10 cellular contexts compared by ENCODE assay signal in the genomic region with DNA sequence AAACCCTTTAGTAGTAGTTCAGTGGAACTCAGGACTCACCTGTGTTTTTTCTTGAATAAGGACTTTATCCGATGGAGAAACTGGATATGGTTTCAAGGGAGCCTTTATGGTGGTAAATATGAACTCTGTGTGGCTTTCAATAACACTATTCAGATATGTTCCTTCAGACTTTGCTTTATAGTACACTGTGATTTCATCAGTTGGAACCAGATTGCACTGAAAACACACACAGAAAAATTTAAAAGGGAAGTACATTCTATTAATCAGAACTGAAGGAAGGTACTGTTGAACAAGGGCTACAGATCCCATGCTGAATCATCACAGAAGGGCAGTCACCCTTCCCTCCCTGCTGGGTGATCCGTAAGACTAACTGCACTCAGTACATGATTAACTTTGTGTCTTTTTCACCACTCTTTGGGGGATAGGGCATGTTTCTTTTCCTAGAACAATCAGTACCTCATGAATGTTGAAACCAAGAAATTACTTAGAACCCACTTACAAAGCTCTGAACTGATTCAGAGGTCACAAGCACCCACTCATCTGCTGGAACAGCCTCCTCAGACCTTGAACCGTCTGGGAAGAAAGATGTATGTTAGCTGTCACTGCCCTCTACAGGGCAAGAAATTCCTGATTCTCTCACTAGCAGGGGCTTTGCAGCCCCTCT. TPM values are rescaled to one million over a fixed set of nuclear protein-coding genes. Genes with fewer than 3 reads are reported as not detected.
DNase-seq lines count a peak whose midpoint lies in the region; ATAC-seq and TF ChIP-seq lines count a peak whose summit lies in the region.
"Had no signal": no experiment of that assay in that cellular context is flagged by ENCODE, and none has a peak within 500 bp of the region (broad histone marks: within the 10 kb centered on the region; RNA-seq: fewer than 3 reads in every experiment).

No MANE protein-coding gene starts in this region.

- WGBS in mesenchymal stem cell, result 40% methylated on average over 3 of the region's 3 CpGs

- H3K36me3 ChIP-seq in mesenchymal stem cell (ENCODE audit: control insufficient read depth in 1 of 2, insufficient read depth in 2 of 2, low read depth in 1 of 2, low read length in 2 of 2), result peaks cover 20 to 92% of the 10 kb centered on the region in 2 experiments

- peak overlapping the region in 1 of 2 experiments; percentile 16 for H3K18ac ChIP-seq in mesenchymal stem cell (ENCODE audit: low read depth in 1 of 2, low read length in 2 of 2)

- peak overlapping the region; percentile 75 for H3K9ac ChIP-seq in mesenchymal stem cell (ENCODE audit: low read length)

- peak overlapping the region in 1 of 2 experiments; percentile 70 for H2BK12ac ChIP-seq in mesenchymal stem cell (ENCODE audit: low read length in 2 of 2)

- H3K27ac ChIP-seq in mesenchymal stem cell (ENCODE audit: low read length, poor library complexity, severe bottlenecking), result peak overlapping the region; percentile 96

- no peak overlapping the region for H3K14ac ChIP-seq in mesenchymal stem cell (ENCODE audit: low read length in 2 of 2)

- TF ChIP-seq CTCF in AG10803 (conservative IDR thresholded peaks at IDR 0.05; ENCODE audit: low read length) (peak; percentile 54), HFF-Myc (IDR thresholded peaks at IDR 0.05; ENCODE audit: low read depth, low read length, missing control alignments) (peak; percentile 26), cardiac fibroblast (IDR thresholded peaks at IDR 0.05; ENCODE audit: low read depth, low read length) (peak; percentile 62)

- no peaks in the 10 kb centered on the region for H3K9me3 ChIP-seq in mesenchymal stem cell (ENCODE audit: control insufficient read depth, low read length)

- no peak overlapping the region for H4K91ac ChIP-seq in mesenchymal stem cell (ENCODE audit: low read length)

- peak overlapping the region; percentile 98 for H2AK5ac ChIP-seq in mesenchymal stem cell (ENCODE audit: low read length, severe bottlenecking)

- H4K8ac ChIP-seq in mesenchymal stem cell (ENCODE audit: low read length), result no peak overlapping the region

- ATAC-seq in GM21619 (IDR thresholded peaks at IDR 0.05; ENCODE audit: unreplicated experiment), result no peak
- ATAC-seq in GM21515 (IDR thresholded peaks at IDR 0.05; ENCODE audit: unreplicated experiment), result no peak

- no peak overlapping the region for H3K23ac ChIP-seq in mesenchymal stem cell (ENCODE audit: low read length in 2 of 2)

- H2BK120ac ChIP-seq in mesenchymal stem cell (ENCODE audit: low read depth, low read length), result no peak overlapping the region

- peak overlapping the region; percentile 11 for H2BK5ac ChIP-seq in mesenchymal stem cell (ENCODE audit: low read depth, low read length, poor library complexity, severe bottlenecking)

- H2BK15ac ChIP-seq in mesenchymal stem cell (ENCODE audit: low read depth, poor library complexity, severe bottlenecking), result no peak overlapping the region

- DNase-seq in AG10803 (ENCODE audit: low read depth), result peak; percentile 61
- no peak for DNase-seq in HFF-Myc (ENCODE audit: extremely low read depth, low read depth)
- peak; percentile 73 to 93 for DNase-seq in cardiac fibroblast (ENCODE audit: low read depth in 2 of 2)
- peak; percentile 80 for DNase-seq in mesenchymal stem cell
- DNase-seq in NCI-H1417 treated with DMSO at 0.1 percent for 48 hours (lab: John Stamatoyannopoulos, UW), result no peak
- DNase-seq in NCI-H510A treated with DMSO at 0.1 percent for 48 hours (lab: John Stamatoyannopoulos, UW), result no peak
- DNase-seq: activated T-cell treated with anti-CD3 and anti-CD28 coated beads, Interleukin-2, amount 50 U/mL, for 1 hour; NK-92 treated with Interleukin-12 subunit alpha and Interleukin-12 subunit beta, amount 100 ng/mL, for 24 hours had no signal

- H2AFZ ChIP-seq in mesenchymal stem cell (ENCODE audit: low read depth, low read length), result no peak overlapping the region

- no peak overlapping the region for H3K4ac ChIP-seq in mesenchymal stem cell (ENCODE audit: low read depth in 1 of 2, low read length in 2 of 2)

- no peaks in the 10 kb centered on the region for H3K27me3 ChIP-seq in mesenchymal stem cell (ENCODE audit: control insufficient read depth in 1 of 2, insufficient read depth in 1 of 2, low read length in 2 of 2)

- peaks cover 9% of the 10 kb centered on the region for H3K79me1 ChIP-seq in mesenchymal stem cell (replicated peaks; ENCODE audit: low read length, poor library complexity, severe bottlenecking)

- H3K4me2 ChIP-seq in mesenchymal stem cell (ENCODE audit: low read length, poor library complexity, severe bottlenecking), result peak overlapping the region; percentile 32

- H3K4me3 ChIP-seq in AG10803 (ENCODE audit: low read length) (no peak overlapping the region), HFF-Myc (replicated peaks; ENCODE audit: low read depth, low read length) (no peak overlapping the region), cardiac fibroblast (replicated peaks in 1 of 2; ENCODE audit: low read depth in 2 of 2, low read length in 2 of 2) (no peak overlapping the region), mesenchymal stem cell (ENCODE audit: insufficient read depth in 1 of 2, low read depth in 1 of 2, low read length in 2 of 2) (no peak overlapping the region)

- H3K4me1 ChIP-seq in mesenchymal stem cell (ENCODE audit: control insufficient read depth, insufficient read depth, low read depth, low read length), result peaks cover 24% of the 10 kb centered on the region

RNA-seq across cellular contexts. Expression of gene IARS1, which starts 51.2 kb away (rescaled TPM):
- 94.4 TPM for polyA plus RNA-seq in mesenchymal stem cell (2013, experiment 1 of 2)
- 96.6 TPM for polyA plus RNA-seq in mesenchymal stem cell (2013, experiment 2 of 2)

Comparison
In these comparisons a context has a peak if more than half of its experiments do, and no peak if none do; other contexts are left out.
1. DNase-seq: peak in AG10803 (single experiment), cardiac fibroblast (2 of 2) and mesenchymal stem cell (single experiment); none in HFF-Myc (single experiment), NCI-H1417 treated with DMSO at 0.1 percent for 48 hours (single experiment) and NCI-H510A treated with DMSO at 0.1 percent for 48 hours (single experiment).
2. Peak in every context shown above with its lines, with median percentiles within 50 percentile points of each other: CTCF ChIP-seq.